ENCODE assay signal across 1 cellular context in the genomic region with DNA sequence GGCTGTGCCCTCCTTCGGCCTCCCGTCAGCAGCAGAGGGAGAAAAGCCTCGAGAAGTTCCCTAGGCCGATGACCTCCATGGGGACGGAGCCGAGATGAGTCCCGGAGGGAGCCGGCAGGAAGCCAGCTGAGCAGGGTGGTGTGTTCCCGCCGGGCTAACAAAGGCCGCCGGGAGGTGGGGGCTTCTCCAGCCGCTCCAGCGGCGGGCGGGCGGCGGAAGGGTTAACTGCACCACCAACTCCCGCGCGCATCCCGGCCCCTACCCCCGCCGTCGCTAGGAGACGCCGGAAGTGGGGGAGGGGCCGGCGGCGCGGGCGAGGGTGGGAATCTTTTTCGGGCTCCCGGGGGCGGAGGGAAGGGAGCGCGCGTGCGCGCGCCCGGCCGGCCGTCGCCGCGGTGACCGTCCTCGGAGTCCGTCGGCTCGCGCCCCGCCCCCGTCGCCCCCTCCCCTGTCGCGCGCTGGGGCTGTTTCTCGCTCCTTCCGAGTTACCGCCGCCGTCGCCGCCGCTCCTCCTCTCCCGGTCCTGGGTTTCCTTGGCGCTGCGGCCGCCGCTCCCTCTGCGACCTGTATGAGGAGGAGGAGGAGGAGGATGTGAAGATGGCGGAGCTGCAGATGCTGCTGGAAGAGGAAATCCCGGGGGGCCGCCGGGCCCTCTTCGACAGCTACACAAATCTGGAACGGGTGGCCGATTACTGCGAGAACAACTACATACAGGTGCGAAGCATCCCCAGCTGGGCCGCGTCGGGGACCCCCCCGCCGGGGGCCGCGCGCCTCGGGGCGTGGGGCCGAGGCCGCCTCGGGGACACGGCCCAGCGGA.
TF ChIP-seq lines count a peak whose summit lies in the region.

A gene (plus strand): TSS at position 477 of the 817 bp plus-strand sequence. CDS start 121 bp downstream, at position 598.

TF ChIP-seq in H1, 55 proteins besides CTCF, POLR2A, EP300 and RAD21 (continued from another document and continues in another):
- TF ChIP-seq, protein P1, sequence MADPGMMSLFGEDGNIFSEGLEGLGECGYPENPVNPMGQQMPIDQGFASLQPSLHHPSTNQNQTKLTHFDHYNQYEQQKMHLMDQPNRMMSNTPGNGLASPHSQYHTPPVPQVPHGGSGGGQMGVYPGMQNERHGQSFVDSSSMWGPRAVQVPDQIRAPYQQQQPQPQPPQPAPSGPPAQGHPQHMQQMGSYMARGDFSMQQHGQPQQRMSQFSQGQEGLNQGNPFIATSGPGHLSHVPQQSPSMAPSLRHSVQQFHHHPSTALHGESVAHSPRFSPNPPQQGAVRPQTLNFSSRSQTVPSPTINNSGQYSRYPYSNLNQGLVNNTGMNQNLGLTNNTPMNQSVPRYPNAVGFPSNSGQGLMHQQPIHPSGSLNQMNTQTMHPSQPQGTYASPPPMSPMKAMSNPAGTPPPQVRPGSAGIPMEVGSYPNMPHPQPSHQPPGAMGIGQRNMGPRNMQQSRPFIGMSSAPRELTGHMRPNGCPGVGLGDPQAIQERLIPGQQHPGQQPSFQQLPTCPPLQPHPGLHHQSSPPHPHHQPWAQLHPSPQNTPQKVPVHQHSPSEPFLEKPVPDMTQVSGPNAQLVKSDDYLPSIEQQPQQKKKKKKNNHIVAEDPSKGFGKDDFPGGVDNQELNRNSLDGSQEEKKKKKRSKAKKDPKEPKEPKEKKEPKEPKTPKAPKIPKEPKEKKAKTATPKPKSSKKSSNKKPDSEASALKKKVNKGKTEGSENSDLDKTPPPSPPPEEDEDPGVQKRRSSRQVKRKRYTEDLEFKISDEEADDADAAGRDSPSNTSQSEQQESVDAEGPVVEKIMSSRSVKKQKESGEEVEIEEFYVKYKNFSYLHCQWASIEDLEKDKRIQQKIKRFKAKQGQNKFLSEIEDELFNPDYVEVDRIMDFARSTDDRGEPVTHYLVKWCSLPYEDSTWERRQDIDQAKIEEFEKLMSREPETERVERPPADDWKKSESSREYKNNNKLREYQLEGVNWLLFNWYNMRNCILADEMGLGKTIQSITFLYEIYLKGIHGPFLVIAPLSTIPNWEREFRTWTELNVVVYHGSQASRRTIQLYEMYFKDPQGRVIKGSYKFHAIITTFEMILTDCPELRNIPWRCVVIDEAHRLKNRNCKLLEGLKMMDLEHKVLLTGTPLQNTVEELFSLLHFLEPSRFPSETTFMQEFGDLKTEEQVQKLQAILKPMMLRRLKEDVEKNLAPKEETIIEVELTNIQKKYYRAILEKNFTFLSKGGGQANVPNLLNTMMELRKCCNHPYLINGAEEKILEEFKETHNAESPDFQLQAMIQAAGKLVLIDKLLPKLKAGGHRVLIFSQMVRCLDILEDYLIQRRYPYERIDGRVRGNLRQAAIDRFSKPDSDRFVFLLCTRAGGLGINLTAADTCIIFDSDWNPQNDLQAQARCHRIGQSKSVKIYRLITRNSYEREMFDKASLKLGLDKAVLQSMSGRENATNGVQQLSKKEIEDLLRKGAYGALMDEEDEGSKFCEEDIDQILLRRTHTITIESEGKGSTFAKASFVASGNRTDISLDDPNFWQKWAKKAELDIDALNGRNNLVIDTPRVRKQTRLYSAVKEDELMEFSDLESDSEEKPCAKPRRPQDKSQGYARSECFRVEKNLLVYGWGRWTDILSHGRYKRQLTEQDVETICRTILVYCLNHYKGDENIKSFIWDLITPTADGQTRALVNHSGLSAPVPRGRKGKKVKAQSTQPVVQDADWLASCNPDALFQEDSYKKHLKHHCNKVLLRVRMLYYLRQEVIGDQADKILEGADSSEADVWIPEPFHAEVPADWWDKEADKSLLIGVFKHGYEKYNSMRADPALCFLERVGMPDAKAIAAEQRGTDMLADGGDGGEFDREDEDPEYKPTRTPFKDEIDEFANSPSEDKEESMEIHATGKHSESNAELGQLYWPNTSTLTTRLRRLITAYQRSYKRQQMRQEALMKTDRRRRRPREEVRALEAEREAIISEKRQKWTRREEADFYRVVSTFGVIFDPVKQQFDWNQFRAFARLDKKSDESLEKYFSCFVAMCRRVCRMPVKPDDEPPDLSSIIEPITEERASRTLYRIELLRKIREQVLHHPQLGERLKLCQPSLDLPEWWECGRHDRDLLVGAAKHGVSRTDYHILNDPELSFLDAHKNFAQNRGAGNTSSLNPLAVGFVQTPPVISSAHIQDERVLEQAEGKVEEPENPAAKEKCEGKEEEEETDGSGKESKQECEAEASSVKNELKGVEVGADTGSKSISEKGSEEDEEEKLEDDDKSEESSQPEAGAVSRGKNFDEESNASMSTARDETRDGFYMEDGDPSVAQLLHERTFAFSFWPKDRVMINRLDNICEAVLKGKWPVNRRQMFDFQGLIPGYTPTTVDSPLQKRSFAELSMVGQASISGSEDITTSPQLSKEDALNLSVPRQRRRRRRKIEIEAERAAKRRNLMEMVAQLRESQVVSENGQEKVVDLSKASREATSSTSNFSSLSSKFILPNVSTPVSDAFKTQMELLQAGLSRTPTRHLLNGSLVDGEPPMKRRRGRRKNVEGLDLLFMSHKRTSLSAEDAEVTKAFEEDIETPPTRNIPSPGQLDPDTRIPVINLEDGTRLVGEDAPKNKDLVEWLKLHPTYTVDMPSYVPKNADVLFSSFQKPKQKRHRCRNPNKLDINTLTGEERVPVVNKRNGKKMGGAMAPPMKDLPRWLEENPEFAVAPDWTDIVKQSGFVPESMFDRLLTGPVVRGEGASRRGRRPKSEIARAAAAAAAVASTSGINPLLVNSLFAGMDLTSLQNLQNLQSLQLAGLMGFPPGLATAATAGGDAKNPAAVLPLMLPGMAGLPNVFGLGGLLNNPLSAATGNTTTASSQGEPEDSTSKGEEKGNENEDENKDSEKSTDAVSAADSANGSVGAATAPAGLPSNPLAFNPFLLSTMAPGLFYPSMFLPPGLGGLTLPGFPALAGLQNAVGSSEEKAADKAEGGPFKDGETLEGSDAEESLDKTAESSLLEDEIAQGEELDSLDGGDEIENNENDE (IDR thresholded peaks at IDR 0.05; ENCODE audit: insufficient replicate concordance, low read length), result no peak
- TF ChIP-seq SIX5 (IDR thresholded peaks at IDR 0.05; ENCODE audit: low read depth, low read length) (no peak), ZNF274 (IDR thresholded peaks at IDR 0.05; ENCODE audit: borderline replicate concordance, extremely low read depth, low read length) (no peak), SUZ12 (IDR thresholded peaks at IDR 0.05; ENCODE audit: low read length) (no peak), CHD1 (IDR thresholded peaks at IDR 0.05; ENCODE audit: low read depth, low read length) (peak; percentile 4; the same call in 1 of the 2 replicates), CREB1 (IDR thresholded peaks at IDR 0.05) (0 out of 2 replicates have a peak, but pooled peaks have one; percentile 28), ASH2L (IDR thresholded peaks at IDR 0.05; ENCODE audit: low read length) (peak; percentile 93), HDAC2 (IDR thresholded peaks at IDR 0.05; ENCODE audit: borderline replicate concordance in 1 of 2, low read depth in 2 of 2, low read length in 2 of 2) (no peak; a peak in 1 of 4 replicates), POU5F1 (IDR thresholded peaks at IDR 0.05; ENCODE audit: low read depth, low read length) (no peak), CHD2 (IDR thresholded peaks at IDR 0.05; ENCODE audit: low read length) (peak; percentile 81), SP1 (IDR thresholded peaks at IDR 0.05; ENCODE audit: low read depth, low read length) (peak; percentile 61; the same call in 1 of the 2 replicates), NANOG (IDR thresholded peaks at IDR 0.05; ENCODE audit: insufficient read depth, low read depth, low read length, poor library complexity, severe bottlenecking) (peak; percentile 25), BRCA1 (IDR thresholded peaks at IDR 0.05; ENCODE audit: low read depth, low read length) (peak; percentile 23; the same call in 1 of the 2 replicates), SIN3A (conservative IDR thresholded peaks at IDR 0.05 in 1 of 2, IDR thresholded peaks at IDR 0.05 in 1 of 2; ENCODE audit: low read depth in 1 of 2, low read length in 2 of 2) (no peak; a peak in 1 of 4 replicates), EZH2 (IDR thresholded peaks at IDR 0.05; ENCODE audit: low read depth, low read length, severe bottlenecking) (no peak), CTBP2 (IDR thresholded peaks at IDR 0.05; ENCODE audit: borderline replicate concordance, insufficient read depth, insufficient read length, low read length) (no peak), FOSL1 (IDR thresholded peaks at IDR 0.05; ENCODE audit: insufficient read depth, low read depth, low read length) (no peak), POLR2AphosphoS5 (IDR thresholded peaks at IDR 0.05; ENCODE audit: low read depth, low read length) (peak; percentile 82), RNF2 (IDR thresholded peaks at IDR 0.05; ENCODE audit: borderline replicate concordance, low read depth, low read length, missing control alignments, poor library complexity, severe bottlenecking) (no peak), TCF12 (IDR thresholded peaks at IDR 0.05; ENCODE audit: low read depth, low read length) (0 out of 2 replicates have a peak, but pooled peaks have one; percentile 12), RFX5 (IDR thresholded peaks at IDR 0.05; ENCODE audit: borderline replicate concordance, low read depth, low read length) (no peak), RXRA (IDR thresholded peaks at IDR 0.05; ENCODE audit: insufficient read depth, low read depth, low read length) (0 out of 2 replicates have a peak, but pooled peaks have one; percentile 18), CEBPB (IDR thresholded peaks at IDR 0.05; ENCODE audit: low read depth, low read length) (no peak; the same call in 1 of the 2 replicates), SAP30 (IDR thresholded peaks at IDR 0.05; ENCODE audit: insufficient read depth, insufficient replicate concordance, low read length) (no peak), RBBP5 (IDR thresholded peaks at IDR 0.05; ENCODE audit: borderline replicate concordance, low read depth, low read length) (peak; percentile 71), BACH1 (IDR thresholded peaks at IDR 0.05; ENCODE audit: low read length) (no peak), TEAD4 (IDR thresholded peaks at IDR 0.05; ENCODE audit: low read depth, low read length) (no peak), KDM4A (IDR thresholded peaks at IDR 0.05; ENCODE audit: low read depth, low read length, severe bottlenecking) (peak; percentile 55), MAFK (IDR thresholded peaks at IDR 0.05; ENCODE audit: low read depth, low read length) (no peak), BCL11A (IDR thresholded peaks at IDR 0.05; ENCODE audit: low read depth in 2 of 2, low read length in 2 of 2) (no peak), EGR1 (IDR thresholded peaks at IDR 0.05; ENCODE audit: borderline replicate concordance, low read depth, low read length) (peak; percentile 90), PHF8 (conservative IDR thresholded peaks at IDR 0.05; ENCODE audit: low read depth, low read length) (peak; percentile 70), SP4 (IDR thresholded peaks at IDR 0.05; ENCODE audit: low read length) (no peak), GTF2F1 (IDR thresholded peaks at IDR 0.05; ENCODE audit: borderline replicate concordance, low read depth, low read length) (0 out of 2 replicates have a peak, but pooled peaks have one; percentile 53), JUND (IDR thresholded peaks at IDR 0.05; ENCODE audit: low read length) (0 out of 2 replicates have a peak, but pooled peaks have one; percentile 6), SIRT6 (IDR thresholded peaks at IDR 0.05; ENCODE audit: low read length) (no peak), CBX8 (IDR thresholded peaks at IDR 0.05; ENCODE audit: borderline replicate concordance, low read depth, low read length) (no peak), NRF1 (IDR thresholded peaks at IDR 0.05; ENCODE audit: low read depth, low read length) (peak; percentile 35; the same call in 1 of the 2 replicates), GABPA (IDR thresholded peaks at IDR 0.05; ENCODE audit: borderline replicate concordance, insufficient read depth, low read length) (no peak), YY1 (IDR thresholded peaks at IDR 0.05; ENCODE audit: low read depth, low read length) (peak; percentile 73), SRF (IDR thresholded peaks at IDR 0.05; ENCODE audit: low read depth, low read length) (no peak), SP2 (IDR thresholded peaks at IDR 0.05; ENCODE audit: low read length) (no peak), CBX5 (IDR thresholded peaks at IDR 0.05; ENCODE audit: low read depth, low read length) (no peak), KDM1A (IDR thresholded peaks at IDR 0.05; ENCODE audit: borderline replicate concordance, low read length) (no peak), JUN (IDR thresholded peaks at IDR 0.05; ENCODE audit: low read depth, low read length) (no peak), TAF7 (optimal IDR thresholded peaks at IDR 0.05; ENCODE audit: borderline replicate concordance, low read depth, low read length) (no peak), HDAC6 (IDR thresholded peaks at IDR 0.05; ENCODE audit: low read depth, low read length) (no peak)
- TF ChIP-seq, protein P2, sequence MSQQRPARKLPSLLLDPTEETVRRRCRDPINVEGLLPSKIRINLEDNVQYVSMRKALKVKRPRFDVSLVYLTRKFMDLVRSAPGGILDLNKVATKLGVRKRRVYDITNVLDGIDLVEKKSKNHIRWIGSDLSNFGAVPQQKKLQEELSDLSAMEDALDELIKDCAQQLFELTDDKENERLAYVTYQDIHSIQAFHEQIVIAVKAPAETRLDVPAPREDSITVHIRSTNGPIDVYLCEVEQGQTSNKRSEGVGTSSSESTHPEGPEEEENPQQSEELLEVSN (IDR thresholded peaks at IDR 0.05), result peak; percentile 13; the same call in 1 of the 2 replicates
- TF ChIP-seq, protein P3, sequence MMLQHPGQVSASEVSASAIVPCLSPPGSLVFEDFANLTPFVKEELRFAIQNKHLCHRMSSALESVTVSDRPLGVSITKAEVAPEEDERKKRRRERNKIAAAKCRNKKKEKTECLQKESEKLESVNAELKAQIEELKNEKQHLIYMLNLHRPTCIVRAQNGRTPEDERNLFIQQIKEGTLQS (IDR thresholded peaks at IDR 0.05; ENCODE audit: insufficient read depth, low read depth, low read length), result no peak
- TF ChIP-seq, protein P4, sequence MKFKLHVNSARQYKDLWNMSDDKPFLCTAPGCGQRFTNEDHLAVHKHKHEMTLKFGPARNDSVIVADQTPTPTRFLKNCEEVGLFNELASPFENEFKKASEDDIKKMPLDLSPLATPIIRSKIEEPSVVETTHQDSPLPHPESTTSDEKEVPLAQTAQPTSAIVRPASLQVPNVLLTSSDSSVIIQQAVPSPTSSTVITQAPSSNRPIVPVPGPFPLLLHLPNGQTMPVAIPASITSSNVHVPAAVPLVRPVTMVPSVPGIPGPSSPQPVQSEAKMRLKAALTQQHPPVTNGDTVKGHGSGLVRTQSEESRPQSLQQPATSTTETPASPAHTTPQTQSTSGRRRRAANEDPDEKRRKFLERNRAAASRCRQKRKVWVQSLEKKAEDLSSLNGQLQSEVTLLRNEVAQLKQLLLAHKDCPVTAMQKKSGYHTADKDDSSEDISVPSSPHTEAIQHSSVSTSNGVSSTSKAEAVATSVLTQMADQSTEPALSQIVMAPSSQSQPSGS (IDR thresholded peaks at IDR 0.05; ENCODE audit: low read length), result 0 out of 2 replicates have a peak, but pooled peaks have one; percentile 55
- TF ChIP-seq, protein P5, sequence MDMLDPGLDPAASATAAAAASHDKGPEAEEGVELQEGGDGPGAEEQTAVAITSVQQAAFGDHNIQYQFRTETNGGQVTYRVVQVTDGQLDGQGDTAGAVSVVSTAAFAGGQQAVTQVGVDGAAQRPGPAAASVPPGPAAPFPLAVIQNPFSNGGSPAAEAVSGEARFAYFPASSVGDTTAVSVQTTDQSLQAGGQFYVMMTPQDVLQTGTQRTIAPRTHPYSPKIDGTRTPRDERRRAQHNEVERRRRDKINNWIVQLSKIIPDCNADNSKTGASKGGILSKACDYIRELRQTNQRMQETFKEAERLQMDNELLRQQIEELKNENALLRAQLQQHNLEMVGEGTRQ (IDR thresholded peaks at IDR 0.05; ENCODE audit: low read length), result no peak
- TF ChIP-seq, protein P6, sequence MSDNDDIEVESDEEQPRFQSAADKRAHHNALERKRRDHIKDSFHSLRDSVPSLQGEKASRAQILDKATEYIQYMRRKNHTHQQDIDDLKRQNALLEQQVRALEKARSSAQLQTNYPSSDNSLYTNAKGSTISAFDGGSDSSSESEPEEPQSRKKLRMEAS (IDR thresholded peaks at IDR 0.05), result 0 out of 2 replicates have a peak, but pooled peaks have one; percentile 13
